9 cellular contexts compared by ENCODE assay signal in the genomic region with DNA sequence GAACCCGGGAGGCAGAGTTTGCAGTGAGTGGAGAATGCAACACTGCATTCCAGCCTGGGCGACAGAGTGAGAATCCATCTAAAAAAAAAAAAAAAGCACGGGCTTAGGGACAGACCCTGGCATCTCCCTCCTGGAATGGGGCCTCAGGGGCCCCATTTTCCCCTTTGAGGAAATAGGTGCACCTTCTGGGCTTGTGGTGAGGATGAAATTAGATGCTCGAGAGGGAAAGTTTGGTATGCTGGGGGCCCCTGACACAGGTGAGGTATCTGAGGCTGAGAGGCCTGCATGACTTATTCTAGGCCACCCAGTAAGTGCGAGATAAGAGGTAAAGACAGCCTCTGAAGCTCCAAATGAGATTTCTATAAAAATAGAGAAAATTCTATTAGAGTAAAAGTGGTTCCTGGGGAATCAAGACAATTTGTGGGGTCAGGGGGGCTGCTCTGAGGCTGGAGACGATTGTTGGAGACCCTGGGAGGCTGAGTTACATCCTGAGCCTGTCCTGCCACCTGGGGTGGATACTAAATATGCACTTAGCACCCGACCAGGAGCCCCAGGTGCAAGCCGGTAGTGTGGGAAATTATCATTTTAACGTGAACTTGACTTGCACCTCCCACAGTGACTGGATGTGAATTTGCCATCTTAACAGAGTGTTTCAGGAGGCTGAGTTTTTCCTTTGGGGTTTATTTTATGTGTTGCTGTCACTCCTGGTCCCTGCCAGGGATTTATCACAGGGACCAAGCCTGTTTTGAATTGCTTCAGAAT.
"Had no signal": no experiment of that assay in that cellular context is flagged by ENCODE, and none has a peak within 500 bp of the region (broad histone marks: within the 10 kb centered on the region; RNA-seq: fewer than 3 reads in every experiment).

No MANE protein-coding gene starts in this region.

- H3K4me1 ChIP-seq: colonic mucosa, prostate gland, tibial artery had no signal

- H3K27ac ChIP-seq: colonic mucosa, left ventricle myocardium inferior, spleen, tibial artery had no signal

- H3K9me3 Mint-ChIP-seq: activated naive CD4-positive, alpha-beta T cell treated with anti-CD3 and anti-CD28 coated beads for 36 hours; naive B cell; stimulated activated memory B cell treated with anti-CD40 and anti-IgM and Interleukin-4, amounts not matched to agents 10 μg/mL and 1 μg/mL and 100 μg/mL, for 72 hours had no signal

- H3K27me3 ChIP-seq: colonic mucosa, spleen, tibial artery had no signal

- H3K27ac Mint-ChIP-seq: activated naive CD4-positive, alpha-beta T cell treated with anti-CD3 and anti-CD28 coated beads for 36 hours; naive B cell; stimulated activated memory B cell treated with anti-CD40 and anti-IgM and Interleukin-4, amounts not matched to agents 10 μg/mL and 1 μg/mL and 100 μg/mL, for 72 hours had no signal

- H3K4me3 Mint-ChIP-seq: activated naive CD4-positive, alpha-beta T cell treated with anti-CD3 and anti-CD28 coated beads for 36 hours; naive B cell; stimulated activated memory B cell treated with anti-CD40 and anti-IgM and Interleukin-4, amounts not matched to agents 10 μg/mL and 1 μg/mL and 100 μg/mL, for 72 hours had no signal

- DNase-seq: kidney, left ventricle myocardium inferior, spleen, tibial artery had no signal

- H3K9me3 ChIP-seq: colonic mucosa, left ventricle myocardium inferior, prostate gland, spleen, tibial artery had no signal

- FAIRE-seq: kidney had no signal

- H3K4me3 ChIP-seq: colonic mucosa, left ventricle myocardium inferior, prostate gland, spleen, tibial artery had no signal

- H3K4me1 Mint-ChIP-seq: naive B cell had no signal

- H3K36me3 ChIP-seq: colonic mucosa, left ventricle myocardium inferior, prostate gland, spleen, tibial artery had no signal

- H3K36me3 Mint-ChIP-seq: naive B cell; stimulated activated memory B cell treated with anti-CD40 and anti-IgM and Interleukin-4, amounts not matched to agents 10 μg/mL and 1 μg/mL and 100 μg/mL, for 72 hours had no signal
